11 cellular contexts compared by ENCODE assay signal in the genomic region with DNA sequence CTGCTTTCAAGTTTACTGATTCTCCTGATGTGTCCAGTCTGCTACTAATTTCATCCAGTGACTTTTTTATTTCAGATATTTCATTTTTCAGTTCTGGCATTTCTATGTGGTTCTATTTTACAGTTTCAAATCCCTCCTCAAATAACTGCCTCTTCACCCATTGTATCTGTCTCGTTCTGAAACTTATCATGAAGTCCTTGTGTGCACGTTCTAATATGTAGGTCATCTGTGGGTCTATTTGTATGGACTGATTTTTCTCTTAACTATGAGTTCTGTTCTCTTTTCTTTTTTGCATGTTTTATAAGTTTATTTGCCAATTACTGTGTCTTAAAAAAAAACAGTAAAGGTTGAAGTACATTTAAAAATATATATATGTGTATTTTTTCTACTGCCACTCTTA. TPM values are rescaled to one million over a fixed set of nuclear protein-coding genes. Genes with fewer than 3 reads are reported as not detected.
"Had no signal": no experiment of that assay in that cellular context is flagged by ENCODE, and none has a peak within 500 bp of the region (broad histone marks: within the 10 kb centered on the region; RNA-seq: fewer than 3 reads in every experiment).

No MANE protein-coding gene starts in this region.

- DNase-seq: IMR-90, Karpas-422, Kasumi-1, KBM-7, KG1 had no signal

- ATAC-seq: HepG2 had no signal

- H3K9ac ChIP-seq: KMS-11 had no signal

- FAIRE-seq: HepG2, HTR-8/SVneo had no signal

- H3K4me2 ChIP-seq: KMS-11 had no signal

- H3K27ac ChIP-seq: HL-60, KMS-11 had no signal

RNA-seq across cellular contexts. Expression of a gene that starts 43.3 kb away (rescaled TPM):
- total RNA-seq: HT1080, IMR-90 had no signal
- polyA plus RNA-seq: IgD-negative memory B cell had no signal
